Comparison of ENCODE assay signal across 15 cellular contexts in genomic region chr5:94240616-94241287, GRCh38.
A peak's percentile ranks its signal among the peaks of the same experiment; 100 is the strongest.
DNase-seq lines count a peak whose midpoint lies in the region; ATAC-seq and TF ChIP-seq lines count a peak whose summit lies in the region.
"Had no signal": no experiment of that assay in that cellular context is flagged by ENCODE, and none has a peak within 500 bp of the region (broad histone marks: within the 10 kb centered on the region; RNA-seq: fewer than 3 reads in every experiment).

No MANE protein-coding gene starts in this region.

- no peak overlapping the region for H3K4me3 Mint-ChIP-seq in neural progenitor cell
- H3K4me3 Mint-ChIP-seq: activated CD4-positive, alpha-beta T cell treated with anti-CD3 and anti-CD28 coated beads for 36 hours; activated T-helper 17 cell treated with anti-CD3 and anti-CD28 coated beads, Interleukin-2, amount 50 U/mL, for 72 hours had no signal

- CTCF ChIA-PET in A673 (lab: Charles Lee) = no interaction called here

- H3K27ac Mint-ChIP-seq in neural progenitor cell = no peak overlapping the region
- H3K27ac Mint-ChIP-seq: activated CD4-positive, alpha-beta T cell treated with anti-CD3 and anti-CD28 coated beads for 36 hours; activated T-helper 17 cell treated with anti-CD3 and anti-CD28 coated beads, Interleukin-2, amount 50 U/mL, for 72 hours had no signal

- ATAC-seq in HG03139 (IDR thresholded peaks at IDR 0.05; ENCODE audit: unreplicated experiment) = no peak
- ATAC-seq: activated CD4-positive, alpha-beta T cell treated with anti-CD3 and anti-CD28 coated beads for 36 hours; activated T-helper 17 cell treated with anti-CD3 and anti-CD28 coated beads, Interleukin-2, amount 50 U/mL, for 72 hours had no signal

- no peak overlapping the region for H3K4me3 ChIP-seq in MG63
- no peak overlapping the region for H3K4me3 ChIP-seq in neural cell (ENCODE audit: low read length)
- H3K4me3 ChIP-seq in A673 (ENCODE audit: low read depth, low read length, poor library complexity, severe bottlenecking) = no peak overlapping the region
- no peak overlapping the region for H3K4me3 ChIP-seq in neural progenitor cell
- H3K4me3 ChIP-seq: cardiac muscle cell had no signal

- BruUV-seq in A673 (replicated peaks; lab: Mats Ljungman, UMichigan) = no TSS peak

- no peaks in the 10 kb centered on the region for H3F3A ChIP-seq in neural cell (ENCODE audit: insufficient read depth, low read length, poor library complexity, severe bottlenecking)
- no peaks in the 10 kb centered on the region for H3F3A ChIP-seq in neural progenitor cell (ENCODE audit: low read depth)

- H3K79me2 ChIP-seq in neural cell (replicated peaks; ENCODE audit: insufficient read depth, low read length) (no peaks in the 10 kb centered on the region), neural progenitor cell (ENCODE audit: low read depth) (no peaks in the 10 kb centered on the region)

- H4K20me1 ChIP-seq in neural cell (ENCODE audit: insufficient read depth) (no peaks in the 10 kb centered on the region), neural progenitor cell (ENCODE audit: low read depth) (no peaks in the 10 kb centered on the region)

- no peak for TF ChIP-seq RAD21 in neural cell (conservative IDR thresholded peaks at IDR 0.05)

- H3K4me2 ChIP-seq in neural cell (ENCODE audit: low read length) = no peak overlapping the region
- H3K4me2 ChIP-seq in neural progenitor cell = no peak overlapping the region

- POLR2A ChIA-PET in A673 (lab: Charles Lee; ENCODE audit: low non-redundant PET) = no interaction called here

- H3K36me3 Mint-ChIP-seq in neural progenitor cell = no peaks in the 10 kb centered on the region

- peaks cover 2% of the 10 kb centered on the region for H3K4me1 Mint-ChIP-seq in neural progenitor cell
- H3K4me1 Mint-ChIP-seq: activated CD4-positive, alpha-beta T cell treated with anti-CD3 and anti-CD28 coated beads for 36 hours; activated T-helper 17 cell treated with anti-CD3 and anti-CD28 coated beads, Interleukin-2, amount 50 U/mL, for 72 hours had no signal

- no peaks in the 10 kb centered on the region for H3K4me1 ChIP-seq in A673 (ENCODE audit: insufficient read depth, low read length, poor library complexity, severe bottlenecking)
- H3K4me1 ChIP-seq in neural progenitor cell = peaks cover 4% of the 10 kb centered on the region

- no peaks in the 10 kb centered on the region for H3K9me2 ChIP-seq in neural cell (ENCODE audit: insufficient read depth, low read length)

- no peaks in the 10 kb centered on the region for H3K9me3 Mint-ChIP-seq in neural progenitor cell

- H3K36me3 ChIP-seq in MG63 = no peaks in the 10 kb centered on the region
- H3K36me3 ChIP-seq in neural cell (ENCODE audit: insufficient read depth, low read length) = no peaks in the 10 kb centered on the region
- no peaks in the 10 kb centered on the region for H3K36me3 ChIP-seq in A673 (ENCODE audit: insufficient read depth, low read length, poor library complexity, severe bottlenecking)
- H3K36me3 ChIP-seq in neural progenitor cell = no peaks in the 10 kb centered on the region
- H3K36me3 ChIP-seq: cardiac muscle cell had no signal

- H3K9ac ChIP-seq in neural cell (ENCODE audit: low read length) (no peak overlapping the region), neural progenitor cell (no peak overlapping the region)

- TF ChIP-seq EP300 in neural cell (conservative IDR thresholded peaks at IDR 0.05; ENCODE audit: poor library complexity, severe bottlenecking) = peak; percentile 29

- no peaks in the 10 kb centered on the region for H3K27me3 Mint-ChIP-seq in neural progenitor cell (ENCODE audit: insufficient read depth, low read depth)
- H3K27me3 Mint-ChIP-seq: activated CD4-positive, alpha-beta T cell treated with anti-CD3 and anti-CD28 coated beads for 36 hours; activated T-helper 17 cell treated with anti-CD3 and anti-CD28 coated beads, Interleukin-2, amount 50 U/mL, for 72 hours had no signal

- H3K27ac ChIP-seq in neural cell (ENCODE audit: low read length) (no peak overlapping the region), A673 (ENCODE audit: low read depth, low read length, poor library complexity, severe bottlenecking) (no peak overlapping the region), neural progenitor cell (no peak overlapping the region)
- H3K27ac ChIP-seq: cardiac muscle cell had no signal

- H2AFZ ChIP-seq in neural cell (ENCODE audit: low read depth, low read length) (no peak overlapping the region), neural progenitor cell (replicated peaks) (no peak overlapping the region)

- DNase-seq in DMS114 treated with DMSO at 0.1 percent for 48 hours (lab: John Stamatoyannopoulos, UW; ENCODE audit: unreplicated experiment) (peak; percentile 95), MG63 (peak; percentile 66), dedifferentiated amniotic fluid mesenchymal stem cell (ENCODE audit: extremely low spot score) (peak; percentile 46), A673 (ENCODE audit: low spot score) (no peak), globus pallidus (ENCODE audit: low spot score) (no peak), neural progenitor cell (ENCODE audit: low spot score) (no peak)
- DNase-seq: activated CD4-positive, alpha-beta T cell treated with anti-CD3 and anti-CD28 coated beads for 36 hours; MM.1S; nucleus accumbens; stimulated activated CD4-positive, alpha-beta T cell treated with anti-CD3 and anti-CD28 coated beads, Interleukin-1b, Interleukin-23, amount 100 ng/mL, for 48 hours; stimulated activated naive CD4-positive, alpha-beta T cell had no signal

- no peak for TF ChIP-seq CTCF in neural cell (IDR thresholded peaks at IDR 0.05; ENCODE audit: poor library complexity, severe bottlenecking)
- TF ChIP-seq CTCF in A673 (conservative IDR thresholded peaks at IDR 0.05; ENCODE audit: low read depth, low read length) = no peak
- no peak for TF ChIP-seq CTCF in neural progenitor cell (IDR thresholded peaks at IDR 0.05)

- H3K9me3 ChIP-seq in MG63 = peaks cover 6% of the 10 kb centered on the region
- H3K9me3 ChIP-seq in neural cell (ENCODE audit: low read length) = no peaks in the 10 kb centered on the region
- no peaks in the 10 kb centered on the region for H3K9me3 ChIP-seq in A673 (ENCODE audit: low read depth, low read length, poor library complexity, severe bottlenecking)
- no peaks in the 10 kb centered on the region for H3K9me3 ChIP-seq in neural progenitor cell (ENCODE audit: low read depth)

- no peaks in the 10 kb centered on the region for H3K27me3 ChIP-seq in MG63
- no peaks in the 10 kb centered on the region for H3K27me3 ChIP-seq in neural cell (ENCODE audit: insufficient read depth, low read depth, low read length)
- H3K27me3 ChIP-seq in A673 (replicated peaks; ENCODE audit: insufficient read depth, low read depth, low read length, poor library complexity) = no peaks in the 10 kb centered on the region
- no peaks in the 10 kb centered on the region for H3K27me3 ChIP-seq in neural progenitor cell

- intact Hi-C loops in A673 (cut with micrococcal nuclease; ENCODE audit: unreplicated experiment) = no loop called here

TF ChIP-seq in neural cell, 6 proteins besides CTCF, POLR2A, EP300 and RAD21:
- TF ChIP-seq POLR2AphosphoS5 (IDR thresholded peaks at IDR 0.05) = no peak

Comparison
In these comparisons a context has a peak if more than half of its experiments do, and no peak if none do; other contexts are left out.
1. DNase-seq: peak in DMS114 treated with DMSO at 0.1 percent for 48 hours (single experiment), MG63 (single experiment) and dedifferentiated amniotic fluid mesenchymal stem cell (single experiment); none in A673 (single experiment), globus pallidus (single experiment) and neural progenitor cell (single experiment).